19 cellular contexts compared by ENCODE assay signal in genomic region chr6:166715065-166715464, GRCh38.
"Had no signal": no experiment of that assay in that cellular context is flagged by ENCODE, and none has a peak within 500 bp of the region (broad histone marks: within the 10 kb centered on the region; RNA-seq: fewer than 3 reads in every experiment).

No MANE protein-coding gene starts in this region.

- FAIRE-seq: endothelial cell of umbilical vein had no signal

- H3K27ac Mint-ChIP-seq: activated CD8-positive, alpha-beta T cell treated with anti-CD3 and anti-CD28 coated beads for 36 hours; nephron; stimulated activated naive CD8-positive, alpha-beta T cell treated with anti-CD3 and anti-CD28 coated beads, Interleukin-15, Interleukin-2, amounts not matched to agents 100 ng/mL and 50 ng/mL, for 24 hours; T-cell had no signal

- H3K4me1 ChIP-seq: colonic mucosa, testis, vagina had no signal

- H3K27me3 ChIP-seq: colonic mucosa, heart left ventricle, ovary, testis, vagina had no signal

- H3K4me3 Mint-ChIP-seq: activated CD8-positive, alpha-beta T cell treated with anti-CD3 and anti-CD28 coated beads for 36 hours; nephron; stimulated activated naive CD8-positive, alpha-beta T cell treated with anti-CD3 and anti-CD28 coated beads, Interleukin-15, Interleukin-2, amounts not matched to agents 100 ng/mL and 50 ng/mL, for 24 hours; T-cell had no signal

- H3K36me3 ChIP-seq: colonic mucosa, heart left ventricle, ovary, vagina had no signal

- H3K9me3 ChIP-seq: colonic mucosa, ovary, testis, vagina had no signal

- H3K4me1 Mint-ChIP-seq: T-cell had no signal

- DNase-seq: activated CD4-positive, alpha-beta T cell treated with anti-CD3 and anti-CD28 coated beads for 4 hours; activated CD8-positive, alpha-beta memory T cell treated with anti-CD3 and anti-CD28 coated beads, Interleukin-2, amount 50 U/mL, for 4 hours; activated CD8-positive, alpha-beta T cell treated with anti-CD3 and anti-CD28 coated beads for 36 hours; aorta; colonic mucosa; foreskin melanocyte; heart left ventricle; ovary; retina; stimulated activated CD4-positive, alpha-beta T cell treated with anti-CD3 and anti-CD28 coated beads, Interleukin-15, amount 100 ng/mL, for 24 hours; stimulated activated CD4-positive, alpha-beta T cell treated with anti-CD3 and anti-CD28 coated beads, Interleukin-4, amount 100 ng/mL, for 24 hours; T-cell; T1000; testis had no signal

- ATAC-seq: activated CD8-positive, alpha-beta T cell treated with anti-CD3 and anti-CD28 coated beads for 36 hours; heart left ventricle; T-cell had no signal

- H3K4me3 ChIP-seq: colonic mucosa, heart left ventricle, ovary, testis, vagina had no signal

- H3K27me3 Mint-ChIP-seq: activated CD8-positive, alpha-beta T cell treated with anti-CD3 and anti-CD28 coated beads for 36 hours had no signal

- H3K27ac ChIP-seq: colonic mucosa, heart left ventricle, ovary, testis, vagina, VCaP had no signal
